Comparison of ENCODE assay signal across 8 cellular contexts in the genomic region with DNA sequence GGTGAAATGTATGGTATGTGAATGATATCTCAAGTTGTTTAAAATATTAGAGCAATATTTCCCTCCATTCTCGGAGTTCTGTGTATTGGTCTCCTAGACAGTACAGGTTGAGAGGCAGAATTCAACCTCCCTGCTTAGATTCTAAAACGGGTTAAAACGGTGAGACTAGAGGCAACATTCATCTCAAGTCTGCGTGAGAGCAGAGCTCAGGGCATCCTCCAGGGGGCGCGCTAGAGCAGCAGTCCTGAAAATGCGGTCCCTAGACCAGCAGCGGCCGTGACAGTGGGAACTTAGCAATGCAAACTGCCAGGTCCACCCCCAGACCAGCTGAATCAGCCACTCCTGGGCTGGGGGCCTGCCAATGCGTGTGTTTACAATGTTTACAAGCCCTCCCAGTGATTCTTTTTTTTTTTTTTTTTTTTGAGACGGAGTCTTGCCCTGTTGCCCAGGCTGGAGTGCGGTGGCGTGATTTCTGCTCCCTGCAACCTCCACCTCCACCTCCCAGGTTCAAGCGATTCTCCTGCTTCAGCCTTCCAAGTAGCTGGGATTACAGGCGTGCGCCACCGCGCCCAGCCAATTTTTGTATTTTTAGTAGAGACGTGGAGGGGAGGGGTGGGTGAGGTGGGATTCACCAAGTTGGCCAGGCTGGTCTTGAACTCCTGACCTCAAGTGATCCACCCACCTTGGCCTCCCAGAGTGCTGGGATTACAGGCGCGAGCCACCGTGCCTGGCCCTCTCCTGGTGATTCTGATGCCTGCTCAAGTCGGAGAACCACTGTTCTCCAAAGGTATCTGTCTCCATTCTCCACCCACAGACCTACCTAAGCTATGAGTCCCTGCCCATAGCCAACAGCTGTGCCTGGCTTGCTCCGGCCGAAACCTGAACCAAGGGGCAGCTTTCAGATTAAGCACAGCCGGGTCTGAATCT. TPM values are rescaled to one million over a fixed set of nuclear protein-coding genes. Genes with fewer than 3 reads are reported as not detected.
A peak's percentile ranks its signal among the peaks of the same experiment; 100 is the strongest.
DNase-seq lines count a peak whose midpoint lies in the region; ATAC-seq and TF ChIP-seq lines count a peak whose summit lies in the region.

No MANE protein-coding gene starts in this region.

- no peaks in the 10 kb centered on the region for H3K9me3 ChIP-seq in thoracic aorta

- H3K4me3 Mint-ChIP-seq in activated T-helper 2 cell treated with anti-CD3 and anti-CD28 coated beads, Interferon-gamma antibody, Interleukin-2, Interleukin-4, amounts not matched to agents 10 μg/mL and 5 μg/mL and 100 μg/mL, durations not matched to agents 14 hours and 24 hours and 36 hours (ENCODE audit: low read depth) = no peak overlapping the region

- H3K9me3 Mint-ChIP-seq in activated T-helper 2 cell treated with anti-CD3 and anti-CD28 coated beads, Interferon-gamma antibody, Interleukin-2, Interleukin-4, amounts not matched to agents 10 μg/mL and 5 μg/mL and 100 μg/mL, durations not matched to agents 14 hours and 24 hours and 36 hours = no peaks in the 10 kb centered on the region

- no peaks in the 10 kb centered on the region for H3K27me3 ChIP-seq in thoracic aorta (replicated peaks; ENCODE audit: insufficient read depth)

- DNase-seq in GM04504 (ENCODE audit: low read depth) (peak; percentile 34), HK-2 (ENCODE audit: unreplicated experiment) (peak; percentile 86), RWPE1 (ENCODE audit: low spot score) (peak; percentile 64), fibroblast of the conjunctiva (ENCODE audit: low read depth) (peak; percentile 45), nucleus accumbens (lab: John Stamatoyannopoulos, UW) (peak in 45 of 56 donors; percentile 1 to 81 (median 35)), thoracic aorta (ENCODE audit: low spot score) (peak; percentile 29), NCI-H524 treated with DMSO at 0.1 percent for 48 hours (lab: John Stamatoyannopoulos, UW) (no peak)
- peak; percentile 66 for DNase-seq in activated T-helper 2 cell treated with anti-CD3 and anti-CD28 coated beads, Interferon-gamma antibody, Interleukin-2, Interleukin-4, amounts not matched to agents 10 μg/mL and 5 μg/mL and 100 μg/mL, durations not matched to agents 14 hours and 24 hours and 36 hours (ENCODE audit: low spot score)

- peaks cover 8% of the 10 kb centered on the region for H3K27me3 Mint-ChIP-seq in activated T-helper 2 cell treated with anti-CD3 and anti-CD28 coated beads, Interferon-gamma antibody, Interleukin-2, Interleukin-4, amounts not matched to agents 10 μg/mL and 5 μg/mL and 100 μg/mL, durations not matched to agents 14 hours and 24 hours and 36 hours (ENCODE audit: low read depth)

- no peaks in the 10 kb centered on the region for H3K4me1 ChIP-seq in thoracic aorta (ENCODE audit: control insufficient read depth in 1 of 2, low read depth in 2 of 2)

- intact Hi-C loops in activated T-helper 2 cell treated with anti-CD3 and anti-CD28 coated beads, Interferon-gamma antibody, Interleukin-2, Interleukin-4, amounts not matched to agents 10 μg/mL and 5 μg/mL and 100 μg/mL, durations not matched to agents 14 hours and 24 hours and 36 hours (cut with micrococcal nuclease) = loop anchor here (1.0 kb wide), 2 partner anchors 54 to 66 kb away; no protein-coding TSS in a partner anchor

- peak; percentile 45 for ATAC-seq in thoracic aorta (ENCODE audit: insufficient number of reproducible peaks, low FRiP score, low read depth)

- TF ChIP-seq CTCF in RWPE1 (conservative IDR thresholded peaks at IDR 0.05; ENCODE audit: low read depth) (peak; percentile 85), thoracic aorta (IDR thresholded peaks at IDR 0.05) (peak; percentile 89)

- H3K4me3 ChIP-seq in thoracic aorta = no peak overlapping the region

- H3K36me3 ChIP-seq in thoracic aorta = peaks cover 7% of the 10 kb centered on the region

- POLR2A ChIA-PET in RWPE1 (lab: Yijun Ruan, JAX; ENCODE audit: low non-redundant PET) = no interaction called here

- H3K4me1 Mint-ChIP-seq in activated T-helper 2 cell treated with anti-CD3 and anti-CD28 coated beads, Interferon-gamma antibody, Interleukin-2, Interleukin-4, amounts not matched to agents 10 μg/mL and 5 μg/mL and 100 μg/mL, durations not matched to agents 14 hours and 24 hours and 36 hours (ENCODE audit: low read depth) = peaks cover 7% of the 10 kb centered on the region

- H3K27ac ChIP-seq in RWPE1 = peak overlapping the region; percentile 32
- H3K27ac ChIP-seq in thoracic aorta = no peak overlapping the region

- CTCF ChIA-PET in RWPE1 (lab: Yijun Ruan, JAX) = interaction anchor here (0.5 to 4.0 kb wide), 25 partner anchors 9 to 195 kb away, joined by 3 to 27 read pairs (median 4); no protein-coding TSS in a partner anchor

- H3K36me3 Mint-ChIP-seq in activated T-helper 2 cell treated with anti-CD3 and anti-CD28 coated beads, Interferon-gamma antibody, Interleukin-2, Interleukin-4, amounts not matched to agents 10 μg/mL and 5 μg/mL and 100 μg/mL, durations not matched to agents 14 hours and 24 hours and 36 hours (ENCODE audit: low read depth) = no peaks in the 10 kb centered on the region

- no peak overlapping the region for H3K27ac Mint-ChIP-seq in activated T-helper 2 cell treated with anti-CD3 and anti-CD28 coated beads, Interferon-gamma antibody, Interleukin-2, Interleukin-4, amounts not matched to agents 10 μg/mL and 5 μg/mL and 100 μg/mL, durations not matched to agents 14 hours and 24 hours and 36 hours

RNA-seq across cellular contexts. Expression of a gene that starts 24.2 kb away (rescaled TPM):
- total RNA-seq in activated T-helper 2 cell treated with anti-CD3 and anti-CD28 coated beads, Interferon-gamma antibody, Interleukin-2, Interleukin-4, amounts not matched to agents 10 μg/mL and 5 μg/mL and 100 μg/mL, durations not matched to agents 14 hours and 24 hours and 36 hours = 57.7 and 59.6 TPM in 2 replicates
- total RNA-seq in thoracic aorta = 10 to 100 TPM; 63.9 to 79.7 TPM

RNA-seq across cellular contexts. Expression of a gene that starts 27.3 kb away (rescaled TPM):
- 151 and 170 TPM in 2 replicates for total RNA-seq in activated T-helper 2 cell treated with anti-CD3 and anti-CD28 coated beads, Interferon-gamma antibody, Interleukin-2, Interleukin-4, amounts not matched to agents 10 μg/mL and 5 μg/mL and 100 μg/mL, durations not matched to agents 14 hours and 24 hours and 36 hours
- 10 to 100 TPM; 36.7 to 85.2 TPM for total RNA-seq in thoracic aorta

RNA-seq across cellular contexts. Expression of a gene that starts 54.7 kb away (rescaled TPM):
- 478 and 483 TPM in 2 replicates for total RNA-seq in activated T-helper 2 cell treated with anti-CD3 and anti-CD28 coated beads, Interferon-gamma antibody, Interleukin-2, Interleukin-4, amounts not matched to agents 10 μg/mL and 5 μg/mL and 100 μg/mL, durations not matched to agents 14 hours and 24 hours and 36 hours
- total RNA-seq in thoracic aorta = 10 to 100 TPM; 32.0 to 46.8 TPM

Comparison
In these comparisons a context has a peak if more than half of its experiments do, and no peak if none do; other contexts are left out.
1. RNA of a gene that starts 54.7 kb away (total RNA-seq): 478 to 483 TPM in activated T-helper 2 cell treated with anti-CD3 and anti-CD28 coated beads, Interferon-gamma antibody, Interleukin-2, Interleukin-4, amounts not matched to agents 10 μg/mL and 5 μg/mL and 100 μg/mL, durations not matched to agents 14 hours and 24 hours and 36 hours; 32.0 to 46.8 TPM in thoracic aorta; every median in the first group is over 10 times any median in the second.